8 cellular contexts compared by ENCODE assay signal in the genomic region with DNA sequence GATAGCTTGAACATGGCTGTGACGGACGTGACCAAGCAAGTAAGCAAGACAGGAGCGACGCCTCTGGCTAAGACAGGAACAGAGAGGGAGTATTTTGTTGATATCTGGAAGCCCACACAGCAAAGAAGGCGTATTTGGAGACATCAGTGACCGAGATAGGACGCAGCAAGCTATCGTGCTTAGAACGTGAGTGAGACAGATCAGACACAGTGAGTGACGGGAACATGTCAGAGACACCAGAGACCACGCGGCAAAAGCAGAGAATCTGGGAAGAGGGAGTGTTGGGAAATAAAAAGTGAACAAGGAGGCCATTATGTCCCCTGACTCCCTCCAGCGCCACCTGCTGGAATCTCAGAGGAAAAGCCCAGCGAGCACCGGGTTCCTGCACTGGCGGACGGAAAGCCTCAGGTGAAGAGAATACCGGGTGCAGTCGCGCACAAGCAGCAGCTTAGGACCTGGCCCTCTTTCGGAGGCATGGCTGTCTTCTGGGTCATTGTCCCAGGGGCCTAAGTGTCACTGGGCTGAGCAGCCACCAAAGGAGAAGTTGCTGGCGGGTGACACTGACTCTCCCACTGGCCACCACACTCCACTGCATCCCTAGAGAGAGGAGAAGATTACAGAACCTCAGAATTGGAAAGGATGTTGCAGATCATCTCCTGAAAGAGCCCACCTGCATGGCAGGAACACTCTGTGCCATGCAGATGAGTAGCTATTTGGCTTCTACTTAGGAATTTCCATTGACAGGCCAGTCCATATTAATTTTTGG.
A peak's percentile ranks its signal among the peaks of the same experiment; 100 is the strongest.
DNase-seq lines count a peak whose midpoint lies in the region; ATAC-seq and TF ChIP-seq lines count a peak whose summit lies in the region.

No MANE protein-coding gene starts in this region.

- H3K4me1 ChIP-seq in Peyer's patch (no peaks in the 10 kb centered on the region), gastrocnemius medialis (no peaks in the 10 kb centered on the region)

- H3K9me3 ChIP-seq in Peyer's patch (no peaks in the 10 kb centered on the region), gastrocnemius medialis (no peaks in the 10 kb centered on the region)

- peak; percentile 19 for DNase-seq in ACHN
- peak; percentile 22 to 60 (median 56) for DNase-seq in Peyer's patch
- peak; percentile 30 for DNase-seq in activated T-helper 9 cell treated with anti-CD3 and anti-CD28 coated beads, Interleukin-2, amount 50 U/mL, for 16 hours (ENCODE audit: low read depth)
- DNase-seq in Right ventricle myocardium superior = peak; percentile 50
- DNase-seq in gastrocnemius medialis = peak in 1 of 2 donors; percentile 17
- no peak for DNase-seq in NCI-H128 (lab: John Stamatoyannopoulos, UW; ENCODE audit: unreplicated experiment)

- H3K27me3 ChIP-seq in Peyer's patch (no peaks in the 10 kb centered on the region), gastrocnemius medialis (no peaks in the 10 kb centered on the region)

- H3K36me3 ChIP-seq in Peyer's patch (no peaks in the 10 kb centered on the region), gastrocnemius medialis (no peaks in the 10 kb centered on the region)

- no peak for TF ChIP-seq POLR2A in Peyer's patch (IDR thresholded peaks at IDR 0.05)
- no peak for TF ChIP-seq POLR2A in gastrocnemius medialis (IDR thresholded peaks at IDR 0.05)

- in situ Hi-C loops in ACHN (cut with HindIII; ENCODE audit: low pct_ligation_motif_present, low pct_unique_long_range_greater_than_20kb, low sequenced_read_pairs) = no loop called here
- in situ Hi-C loops in gastrocnemius medialis (cut with MboI; ENCODE audit: low sequenced_read_pairs in 4 of 4) = no loop called here

- TF ChIP-seq CTCF in Peyer's patch (IDR thresholded peaks at IDR 0.05) (peak in 5 of 6 experiments; percentile 24 to 53 (median 47)), gastrocnemius medialis (IDR thresholded peaks at IDR 0.05 in 4 of 5, conservative IDR thresholded peaks at IDR 0.05 in 1 of 5) (peak in 4 of 5 experiments; percentile 18 to 66 (median 42))

- ATAC-seq in GM18861 (IDR thresholded peaks at IDR 0.05; ENCODE audit: unreplicated experiment) = peak; percentile 78
- peak; percentile 71 for ATAC-seq in HG03097 (IDR thresholded peaks at IDR 0.05; ENCODE audit: low FRiP score, unreplicated experiment)
- ATAC-seq in Right ventricle myocardium superior (ENCODE audit: poor library complexity) = peak; percentile 74
- peak in 1 of 2 donors; percentile 51 for ATAC-seq in gastrocnemius medialis

- intact Hi-C loops in Right ventricle myocardium superior (cut with DNase I) = no loop called here
- intact Hi-C loops in gastrocnemius medialis (cut with DNase I; ENCODE audit: low total_unique reads) = loop anchor here (2.0 kb wide), 1 partner anchor 38 kb away; no protein-coding TSS in a partner anchor

- H3K27ac ChIP-seq in Peyer's patch (no peak overlapping the region), gastrocnemius medialis (no peak overlapping the region)

- H3K4me3 ChIP-seq in Peyer's patch (no peak overlapping the region), gastrocnemius medialis (no peak overlapping the region)
